In the genomic region with DNA sequence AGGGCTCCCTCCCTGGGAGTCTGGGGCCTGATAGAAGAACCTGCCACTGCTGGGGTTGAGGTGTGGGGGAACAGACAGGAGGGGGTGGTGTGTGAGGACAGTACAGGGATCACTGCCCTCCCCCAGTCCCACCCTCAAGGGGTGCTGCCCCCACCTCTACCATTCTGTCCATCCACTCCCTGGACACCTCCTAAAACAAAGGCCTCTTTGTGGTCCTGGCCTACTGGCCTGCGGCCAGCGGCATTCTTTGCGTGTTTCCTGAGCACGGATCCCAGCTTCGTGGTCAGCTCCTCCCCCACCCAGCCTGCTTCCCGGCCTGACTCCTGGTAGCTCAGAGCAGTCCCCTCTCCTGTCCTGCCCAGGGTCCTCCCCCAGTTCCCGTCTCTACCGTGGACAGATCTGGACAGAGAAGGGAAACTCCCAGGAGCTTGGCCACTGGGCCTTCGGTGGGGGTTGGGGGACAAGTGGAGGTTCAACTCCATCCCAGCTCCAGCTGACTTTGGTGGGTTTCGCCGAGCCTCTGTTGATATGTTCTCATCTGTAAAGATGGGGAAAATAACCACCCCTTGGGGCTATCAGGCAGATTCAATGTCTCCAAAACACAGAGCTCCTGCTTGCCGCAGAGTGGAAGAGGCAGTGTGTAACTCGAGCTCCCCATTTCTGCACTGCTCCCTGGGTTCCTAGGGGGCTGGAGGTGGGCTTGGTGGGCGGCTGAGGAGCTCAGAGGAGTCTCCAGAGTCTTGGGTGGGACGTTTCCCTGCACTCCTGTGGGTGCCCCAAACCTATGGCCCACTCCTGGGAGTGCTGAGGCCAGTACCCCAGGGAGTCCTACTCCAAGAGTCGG, we compare ENCODE assay signal across 1 cellular context.
TF ChIP-seq lines count a peak whose summit lies in the region.

No MANE protein-coding gene starts in this region.

TF ChIP-seq in SK-N-SH, 30 proteins besides CTCF, POLR2A, EP300 and RAD21 (continued from another document):
- TF ChIP-seq, protein P1, sequence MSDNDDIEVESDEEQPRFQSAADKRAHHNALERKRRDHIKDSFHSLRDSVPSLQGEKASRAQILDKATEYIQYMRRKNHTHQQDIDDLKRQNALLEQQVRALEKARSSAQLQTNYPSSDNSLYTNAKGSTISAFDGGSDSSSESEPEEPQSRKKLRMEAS (IDR thresholded peaks at IDR 0.05; ENCODE audit: low read depth) = peak; percentile 82; the same call in 1 of the 2 replicates
- TF ChIP-seq GATA2 (CRISPR knock-in tag; IDR thresholded peaks at IDR 0.05) = no peak
- no peak for TF ChIP-seq YY1 (IDR thresholded peaks at IDR 0.05; ENCODE audit: low read depth)
- TF ChIP-seq, protein P2, sequence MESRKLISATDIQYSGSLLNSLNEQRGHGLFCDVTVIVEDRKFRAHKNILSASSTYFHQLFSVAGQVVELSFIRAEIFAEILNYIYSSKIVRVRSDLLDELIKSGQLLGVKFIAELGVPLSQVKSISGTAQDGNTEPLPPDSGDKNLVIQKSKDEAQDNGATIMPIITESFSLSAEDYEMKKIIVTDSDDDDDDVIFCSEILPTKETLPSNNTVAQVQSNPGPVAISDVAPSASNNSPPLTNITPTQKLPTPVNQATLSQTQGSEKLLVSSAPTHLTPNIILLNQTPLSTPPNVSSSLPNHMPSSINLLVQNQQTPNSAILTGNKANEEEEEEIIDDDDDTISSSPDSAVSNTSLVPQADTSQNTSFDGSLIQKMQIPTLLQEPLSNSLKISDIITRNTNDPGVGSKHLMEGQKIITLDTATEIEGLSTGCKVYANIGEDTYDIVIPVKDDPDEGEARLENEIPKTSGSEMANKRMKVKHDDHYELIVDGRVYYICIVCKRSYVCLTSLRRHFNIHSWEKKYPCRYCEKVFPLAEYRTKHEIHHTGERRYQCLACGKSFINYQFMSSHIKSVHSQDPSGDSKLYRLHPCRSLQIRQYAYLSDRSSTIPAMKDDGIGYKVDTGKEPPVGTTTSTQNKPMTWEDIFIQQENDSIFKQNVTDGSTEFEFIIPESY (IDR thresholded peaks at IDR 0.05; ENCODE audit: borderline replicate concordance, low read depth) = 0 out of 2 replicates have a peak, but pooled peaks have one; percentile 49
- TF ChIP-seq MXI1 (IDR thresholded peaks at IDR 0.05; ENCODE audit: low read depth, low read length) = 0 out of 2 replicates have a peak, but pooled peaks have one; percentile 18
- peak; percentile 83; the same call in 1 of the 2 replicates for TF ChIP-seq SIN3A (IDR thresholded peaks at IDR 0.05; ENCODE audit: borderline replicate concordance, low read depth, low read length)
- TF ChIP-seq RCOR1 (IDR thresholded peaks at IDR 0.05; ENCODE audit: low read length) = no peak
- TF ChIP-seq TEAD4 (IDR thresholded peaks at IDR 0.05; ENCODE audit: borderline replicate concordance, insufficient read depth) = peak; percentile 96
- no peak for TF ChIP-seq SMC3 (IDR thresholded peaks at IDR 0.05; ENCODE audit: low read depth, low read length)
- peak; percentile 69 for TF ChIP-seq CHD2 (IDR thresholded peaks at IDR 0.05; ENCODE audit: low read length, partially characterized antibody)
- no peak for TF ChIP-seq JUND (IDR thresholded peaks at IDR 0.05)
- no peak for TF ChIP-seq FOXJ3 (CRISPR knock-in tag; IDR thresholded peaks at IDR 0.05)
- no peak for TF ChIP-seq FOXM1 (IDR thresholded peaks at IDR 0.05; ENCODE audit: low read depth)
- 0 out of 2 replicates have a peak, but pooled peaks have one; percentile 12 for TF ChIP-seq FOSL2 (IDR thresholded peaks at IDR 0.05; ENCODE audit: borderline replicate concordance, low read depth)
- TF ChIP-seq ELF1 (IDR thresholded peaks at IDR 0.05) = no peak
- TF ChIP-seq RFX5 (IDR thresholded peaks at IDR 0.05; ENCODE audit: low read length) = no peak
- TF ChIP-seq, protein P3, sequence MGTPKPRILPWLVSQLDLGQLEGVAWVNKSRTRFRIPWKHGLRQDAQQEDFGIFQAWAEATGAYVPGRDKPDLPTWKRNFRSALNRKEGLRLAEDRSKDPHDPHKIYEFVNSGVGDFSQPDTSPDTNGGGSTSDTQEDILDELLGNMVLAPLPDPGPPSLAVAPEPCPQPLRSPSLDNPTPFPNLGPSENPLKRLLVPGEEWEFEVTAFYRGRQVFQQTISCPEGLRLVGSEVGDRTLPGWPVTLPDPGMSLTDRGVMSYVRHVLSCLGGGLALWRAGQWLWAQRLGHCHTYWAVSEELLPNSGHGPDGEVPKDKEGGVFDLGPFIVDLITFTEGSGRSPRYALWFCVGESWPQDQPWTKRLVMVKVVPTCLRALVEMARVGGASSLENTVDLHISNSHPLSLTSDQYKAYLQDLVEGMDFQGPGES (IDR thresholded peaks at IDR 0.05; ENCODE audit: low read depth, low read length) = no peak
- TF ChIP-seq EZH2phosphoT487 (IDR thresholded peaks at IDR 0.05; ENCODE audit: borderline replicate concordance, low read depth) = no peak
- TF ChIP-seq, protein P4, sequence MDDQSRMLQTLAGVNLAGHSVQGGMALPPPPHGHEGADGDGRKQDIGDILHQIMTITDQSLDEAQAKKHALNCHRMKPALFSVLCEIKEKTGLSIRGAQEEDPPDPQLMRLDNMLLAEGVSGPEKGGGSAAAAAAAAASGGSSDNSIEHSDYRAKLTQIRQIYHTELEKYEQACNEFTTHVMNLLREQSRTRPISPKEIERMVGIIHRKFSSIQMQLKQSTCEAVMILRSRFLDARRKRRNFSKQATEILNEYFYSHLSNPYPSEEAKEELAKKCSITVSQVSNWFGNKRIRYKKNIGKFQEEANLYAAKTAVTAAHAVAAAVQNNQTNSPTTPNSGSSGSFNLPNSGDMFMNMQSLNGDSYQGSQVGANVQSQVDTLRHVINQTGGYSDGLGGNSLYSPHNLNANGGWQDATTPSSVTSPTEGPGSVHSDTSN (IDR thresholded peaks at IDR 0.05) = peak; percentile 75; the same call in 1 of the 2 replicates
- TF ChIP-seq MEF2A (IDR thresholded peaks at IDR 0.05; ENCODE audit: borderline replicate concordance, low read depth) = no peak
- TF ChIP-seq NFIC (IDR thresholded peaks at IDR 0.05; ENCODE audit: borderline replicate concordance) = peak; percentile 98
